Comparison of ENCODE assay signal across 22 cellular contexts in genomic region chr11:8787372-8787771, GRCh38.
DNase-seq lines count a peak whose midpoint lies in the region; ATAC-seq and TF ChIP-seq lines count a peak whose summit lies in the region.
"Had no signal": no experiment of that assay in that cellular context is flagged by ENCODE, and none has a peak within 500 bp of the region (broad histone marks: within the 10 kb centered on the region; RNA-seq: fewer than 3 reads in every experiment).

No MANE protein-coding gene starts in this region.

- H3K4me3 Mint-ChIP-seq in naive thymus-derived CD4-positive, alpha-beta T cell, result no peak overlapping the region
- H3K4me3 Mint-ChIP-seq: CD14-positive monocyte; stimulated activated naive B cell treated with anti-CD40 and anti-IgM and Interleukin-4, amounts not matched to agents 10 μg/mL and 1 μg/mL and 100 μg/mL, for 72 hours had no signal

- no peak overlapping the region for H3K27ac Mint-ChIP-seq in naive thymus-derived CD4-positive, alpha-beta T cell
- H3K27ac Mint-ChIP-seq: CD14-positive monocyte; stimulated activated naive B cell treated with anti-CD40 and anti-IgM and Interleukin-4, amounts not matched to agents 10 μg/mL and 1 μg/mL and 100 μg/mL, for 72 hours had no signal

- no peak overlapping the region for H3K4ac ChIP-seq in mesendoderm (ENCODE audit: low read depth, low read length)

- TF ChIP-seq CTCF in heart left ventricle (IDR thresholded peaks at IDR 0.05), result no peak
- TF ChIP-seq CTCF in body of pancreas (IDR thresholded peaks at IDR 0.05), result no peak
- TF ChIP-seq CTCF in thyroid gland (IDR thresholded peaks at IDR 0.05), result no peak

- no peak overlapping the region for H4K5ac ChIP-seq in mesendoderm (ENCODE audit: low read length)

- no peaks in the 10 kb centered on the region for H3K79me2 ChIP-seq in mesendoderm (ENCODE audit: control insufficient read depth, insufficient read depth, low read length)

- H3K4me1 ChIP-seq in heart left ventricle, result peaks cover 0 to 59% (median 24%) of the 10 kb centered on the region in 12 donors
- H3K4me1 ChIP-seq in body of pancreas, result peaks cover 49% of the 10 kb centered on the region
- peaks cover 2% of the 10 kb centered on the region for H3K4me1 ChIP-seq in mesendoderm (ENCODE audit: control insufficient read depth, low read depth, low read length)
- H3K4me1 ChIP-seq in thyroid gland, result peaks cover 9 to 25% of the 10 kb centered on the region in 2 donors
- no peaks in the 10 kb centered on the region for H3K4me1 ChIP-seq in naive thymus-derived CD4-positive, alpha-beta T cell (ENCODE audit: control insufficient read depth in 2 of 2, insufficient read depth in 2 of 2, low read length in 2 of 2)
- H3K4me1 ChIP-seq: A549 had no signal

- H3K4me3 ChIP-seq in heart left ventricle (no peak overlapping the region), body of pancreas (no peak overlapping the region), mesendoderm (ENCODE audit: low read length) (no peak overlapping the region), thyroid gland (replicated peaks in 1 of 3) (no peak overlapping the region)
- no peak overlapping the region for H3K4me3 ChIP-seq in naive thymus-derived CD4-positive, alpha-beta T cell (ENCODE audit: low read length)
- H3K4me3 ChIP-seq: A549, upper lobe of right lung had no signal

- H3K36me3 ChIP-seq in heart left ventricle, result no peaks in the 10 kb centered on the region
- H3K36me3 ChIP-seq in body of pancreas (replicated peaks in 1 of 2; ENCODE audit: insufficient read depth in 1 of 2, low read depth in 2 of 2), result no peaks in the 10 kb centered on the region
- H3K36me3 ChIP-seq in mesendoderm (ENCODE audit: control insufficient read depth, insufficient read depth, low read length), result no peaks in the 10 kb centered on the region
- no peaks in the 10 kb centered on the region for H3K36me3 ChIP-seq in thyroid gland
- no peaks in the 10 kb centered on the region for H3K36me3 ChIP-seq in naive thymus-derived CD4-positive, alpha-beta T cell (ENCODE audit: control insufficient read depth in 2 of 3, insufficient read depth in 3 of 3, low read length in 3 of 3)
- H3K36me3 ChIP-seq: upper lobe of right lung had no signal

- H3K9ac ChIP-seq in mesendoderm (ENCODE audit: low read length), result no peak overlapping the region

- H3K9me3 ChIP-seq in heart left ventricle (no peaks in the 10 kb centered on the region), body of pancreas (no peaks in the 10 kb centered on the region), thyroid gland (no peaks in the 10 kb centered on the region)
- H3K9me3 ChIP-seq in naive thymus-derived CD4-positive, alpha-beta T cell (ENCODE audit: control insufficient read depth in 2 of 3, low read length in 3 of 3), result no peaks in the 10 kb centered on the region
- H3K9me3 ChIP-seq: A549, upper lobe of right lung had no signal

- peaks cover 0 to 5% (median 0%) of the 10 kb centered on the region in 7 donors for H3K4me1 Mint-ChIP-seq in naive thymus-derived CD4-positive, alpha-beta T cell

- peaks cover 6% of the 10 kb centered on the region for H3K79me1 ChIP-seq in mesendoderm (ENCODE audit: low read length)

- TF ChIP-seq POLR2A in heart left ventricle (IDR thresholded peaks at IDR 0.05) (no peak), body of pancreas (IDR thresholded peaks at IDR 0.05) (no peak), thyroid gland (IDR thresholded peaks at IDR 0.05) (no peak)

- CTCF ChIA-PET in naive thymus-derived CD4-positive, alpha-beta T cell (lab: Charles Lee), result no interaction called here

- H3K27me3 ChIP-seq in heart left ventricle, result no peaks in the 10 kb centered on the region
- H3K27me3 ChIP-seq in body of pancreas, result no peaks in the 10 kb centered on the region
- H3K27me3 ChIP-seq in mesendoderm (ENCODE audit: insufficient read depth, low read length, poor library complexity), result no peaks in the 10 kb centered on the region
- no peaks in the 10 kb centered on the region for H3K27me3 ChIP-seq in thyroid gland
- H3K27me3 ChIP-seq in naive thymus-derived CD4-positive, alpha-beta T cell (ENCODE audit: control insufficient read depth in 2 of 2, insufficient read depth in 2 of 2, low read length in 2 of 2), result no peaks in the 10 kb centered on the region
- H3K27me3 ChIP-seq: upper lobe of right lung had no signal

- H3K23ac ChIP-seq in mesendoderm (ENCODE audit: low read length), result no peak overlapping the region

- WGBS in heart left ventricle, 4 donors, result 45 to 51% (median 47%) methylated on average over 7 of the region's 7 CpGs
- 42 to 52% methylated on average over 7 of the region's 7 CpGs for WGBS in body of pancreas, 2 donors
- no CpG with 5 or more reads among the region's 7 CpGs for whole genome bisulfite sequencing in mesendoderm (ENCODE audit: extremely low coverage, insufficient coverage, low lambda C conversion rate)
- 61 to 65% methylated on average over 7 of the region's 7 CpGs for WGBS in thyroid gland, 2 donors

- no peak overlapping the region for H2AK5ac ChIP-seq in mesendoderm (ENCODE audit: low read length)

- H2BK15ac ChIP-seq in mesendoderm (replicated peaks; ENCODE audit: low read depth), result no peak overlapping the region

- no peaks in the 10 kb centered on the region for H3K9me3 Mint-ChIP-seq in naive thymus-derived CD4-positive, alpha-beta T cell
- H3K9me3 Mint-ChIP-seq: CD14-positive monocyte; stimulated activated naive B cell treated with anti-CD40 and anti-IgM and Interleukin-4, amounts not matched to agents 10 μg/mL and 1 μg/mL and 100 μg/mL, for 72 hours had no signal

- no peak for DNase-seq in Right ventricle myocardium superior
- no peak for DNase-seq in heart left ventricle
- peak in 2 of 4 donors; percentile 33 to 44 for DNase-seq in body of pancreas
- DNase-seq in mesendoderm, result no peak
- DNase-seq in thyroid gland, result peak; percentile 30 to 46
- DNase-seq in naive thymus-derived CD4-positive, alpha-beta T cell, result no peak
- DNase-seq in NCI-H2029 (lab: John Stamatoyannopoulos, UW), result no peak
- no peak for DNase-seq in NCI-H774 (lab: John Stamatoyannopoulos, UW)
- DNase-seq: activated CD8-positive, alpha-beta memory T cell treated with anti-CD3 and anti-CD28 coated beads for 24 hours; central memory CD4-positive, alpha-beta T cell; DMS53; effector CD4-positive, alpha-beta T cell; Karpas-422; NCI-H1436; NCI-H2227 treated with DMSO at 0.1 percent for 48 hours; SHP77 treated with DMSO at 0.1 percent for 48 hours; stimulated activated naive B cell treated with anti-CD40 and anti-IgM and Interleukin-4, amounts not matched to agents 10 μg/mL and 1 μg/mL and 100 μg/mL, for 72 hours; T-helper 2 cell; upper lobe of right lung had no signal

- POLR2A ChIA-PET in naive thymus-derived CD4-positive, alpha-beta T cell (lab: Charles Lee), result no interaction called here

- H3K56ac ChIP-seq in mesendoderm (ENCODE audit: low read length), result peak overlapping the region; percentile 30

- no peak overlapping the region for H2BK5ac ChIP-seq in mesendoderm (ENCODE audit: low read length)

- H4K8ac ChIP-seq in mesendoderm (ENCODE audit: low read depth, low read length), result no peak overlapping the region

- H3K18ac ChIP-seq in mesendoderm (ENCODE audit: low read length), result no peak overlapping the region

- intact Hi-C loops in Right ventricle myocardium superior (cut with DNase I), result no loop called here
- intact Hi-C loops in heart left ventricle (cut with DNase I), result no loop called here
- intact Hi-C loops in body of pancreas (cut with DNase I), result no loop called here
- intact Hi-C loops in thyroid gland (cut with DNase I), result no loop called here
- intact Hi-C loops in naive thymus-derived CD4-positive, alpha-beta T cell (cut with micrococcal nuclease), result no loop called here

- no peak overlapping the region for H3K4me2 ChIP-seq in mesendoderm (ENCODE audit: low read length)
- H3K4me2 ChIP-seq: A549 had no signal

- ATAC-seq in Right ventricle myocardium superior (ENCODE audit: poor library complexity) (peak; percentile 45), heart left ventricle (no peak), body of pancreas (peak; percentile 35)
- no peak for ATAC-seq in naive thymus-derived CD4-positive, alpha-beta T cell
- ATAC-seq: HCT116; stimulated activated naive B cell treated with anti-CD40 and anti-IgM and Interleukin-4, amounts not matched to agents 10 μg/mL and 1 μg/mL and 100 μg/mL, for 72 hours; upper lobe of right lung had no signal

- H2BK120ac ChIP-seq in mesendoderm (ENCODE audit: low read depth, low read length), result no peak overlapping the region

- no peaks in the 10 kb centered on the region for H3K36me3 Mint-ChIP-seq in naive thymus-derived CD4-positive, alpha-beta T cell
- H3K36me3 Mint-ChIP-seq: CD14-positive monocyte; stimulated activated naive B cell treated with anti-CD40 and anti-IgM and Interleukin-4, amounts not matched to agents 10 μg/mL and 1 μg/mL and 100 μg/mL, for 72 hours had no signal

- H3K27ac ChIP-seq in heart left ventricle (peak overlapping the region in 2 of 12 donors; percentile 62 to 76), body of pancreas (peak overlapping the region in 3 of 4 donors; percentile 4 to 19 (median 19)), mesendoderm (ENCODE audit: low read depth, low read length) (no peak overlapping the region), thyroid gland (no peak overlapping the region)
- no peak overlapping the region for H3K27ac ChIP-seq in naive thymus-derived CD4-positive, alpha-beta T cell (ENCODE audit: low read depth, low read length)
- H3K27ac ChIP-seq: A549, upper lobe of right lung had no signal

- peaks cover 0 to 16% (median 0%) of the 10 kb centered on the region in 5 donors for H3K27me3 Mint-ChIP-seq in naive thymus-derived CD4-positive, alpha-beta T cell

Comparison
In these comparisons a context has a peak if more than half of its experiments do, and no peak if none do; other contexts are left out.
1. ATAC-seq: peak in Right ventricle myocardium superior (single experiment) and body of pancreas (single experiment); none in heart left ventricle (0 of 4) and naive thymus-derived CD4-positive, alpha-beta T cell (single experiment).
2. DNase-seq: peak in thyroid gland (2 of 2); none in Right ventricle myocardium superior (single experiment), heart left ventricle (0 of 5), mesendoderm (single experiment), naive thymus-derived CD4-positive, alpha-beta T cell (0 of 9), NCI-H2029 (single experiment) and NCI-H774 (single experiment).
3. H3K27ac ChIP-seq: peak in body of pancreas (3 of 4); none in mesendoderm (single experiment), thyroid gland (0 of 3) and naive thymus-derived CD4-positive, alpha-beta T cell (single experiment).